ENCODE assay signal across 15 cellular contexts in genomic region chr2:241340621-241341163, GRCh38. TPM values are rescaled to one million over a fixed set of nuclear protein-coding genes. Genes with fewer than 3 reads are reported as not detected.
A peak's percentile ranks its signal among the peaks of the same experiment; 100 is the strongest.
DNase-seq lines count a peak whose midpoint lies in the region; FAIRE-seq and TF ChIP-seq lines count a peak whose summit lies in the region.
"Had no signal": no experiment of that assay in that cellular context is flagged by ENCODE, and none has a peak within 500 bp of the region (broad histone marks: within the 10 kb centered on the region; RNA-seq: fewer than 3 reads in every experiment).

No MANE protein-coding gene starts in this region.

- H3K4me1 ChIP-seq in ACC112 (ENCODE audit: control insufficient read depth, insufficient read depth, low read length, unreplicated experiment): peaks cover 17% of the 10 kb centered on the region
- peaks cover 30% of the 10 kb centered on the region for H3K4me1 ChIP-seq in GM23248 (ENCODE audit: insufficient read depth)
- no peaks in the 10 kb centered on the region for H3K4me1 ChIP-seq in ascending aorta
- peaks cover 33 to 34% of the 10 kb centered on the region in 2 experiments for H3K4me1 ChIP-seq in neutrophil (ENCODE audit: control insufficient read depth in 1 of 2, insufficient read depth in 1 of 2, low read depth in 1 of 2, low read length in 1 of 2)
- H3K4me1 ChIP-seq: BE2C had no signal

- H3K9ac ChIP-seq in GM23248: 0 out of 2 replicates have a peak overlapping the region, but pooled peaks have one; percentile 3

- H3K9me3 ChIP-seq in GM23248 (ENCODE audit: low read depth): no peaks in the 10 kb centered on the region
- no peaks in the 10 kb centered on the region for H3K9me3 ChIP-seq in ascending aorta
- H3K9me3 ChIP-seq in neutrophil: no peaks in the 10 kb centered on the region
- H3K9me3 ChIP-seq: BE2C had no signal

- H3K36me3 ChIP-seq in ACC112 (ENCODE audit: insufficient read depth, low read length) (peaks cover 40% of the 10 kb centered on the region), GM23248 (ENCODE audit: low read depth) (peaks cover 69% of the 10 kb centered on the region), ascending aorta (peaks cover 69 to 71% of the 10 kb centered on the region in 2 donors), neutrophil (peaks cover 59% of the 10 kb centered on the region)

- H3K79me2 ChIP-seq in ACC112 (ENCODE audit: control insufficient read depth, insufficient read depth, low read length, unreplicated experiment) (peaks cover 19% of the 10 kb centered on the region), GM23248 (ENCODE audit: insufficient read depth) (peaks cover 80% of the 10 kb centered on the region)

- WGBS in GM23248 (ENCODE audit: low coverage in 1 of 2, low lambda C conversion rate in 2 of 2, missing lambda C conversion rate in 2 of 2), 2 experiments: 64 to 76% methylated on average over 3 of the region's 3 CpGs

- DNase-seq in GM23248 (no peak), ascending aorta (ENCODE audit: low spot score in 2 of 2) (no peak), DMS 273 treated with DMSO at 0.1 percent for 48 hours (lab: John Stamatoyannopoulos, UW) (no peak), frontal cortex (ENCODE audit: low spot score in 2 of 2) (no peak), amygdala (lab: John Stamatoyannopoulos, UW) (no peak)
- DNase-seq in stimulated activated CD4-positive, alpha-beta T cell treated with anti-CD3 and anti-CD28 coated beads, Interleukin-1b, Interleukin-23, amount 100 ng/mL, for 48 hours: no peak
- DNase-seq: activated CD4-positive, alpha-beta T cell treated with anti-CD3 and anti-CD28 coated beads for 1 hour; BE2C; cortex of kidney; posterior cingulate gyrus; stimulated activated CD4-positive, alpha-beta T cell treated with anti-CD3 and anti-CD28 coated beads, Interleukin-4, amount 100 ng/mL, for 4 hours; stimulated activated naive CD4-positive, alpha-beta T cell treated with Interleukin-2 at 50 U/mL for 16 hours had no signal

- peak overlapping the region; percentile 44 for H3K4me2 ChIP-seq in GM23248 (ENCODE audit: unreplicated experiment)
- H3K4me2 ChIP-seq: GM23338 had no signal

- peaks cover 79% of the 10 kb centered on the region for H3F3A ChIP-seq in GM23248 (ENCODE audit: insufficient read depth)

- intact Hi-C loops in ascending aorta (cut with DNase I): no loop called here

- H3K27ac ChIP-seq in ACC112 (ENCODE audit: low read depth, low read length) (peak overlapping the region; percentile 22; the same call in 1 of the 2 replicates), GM23248 (peak overlapping the region; percentile 22), ascending aorta (peak overlapping the region; percentile 45 to 54), neutrophil (peak overlapping the region; percentile 70)

- H4K20me1 ChIP-seq in GM23248 (ENCODE audit: insufficient read depth): 0 out of 2 replicates have a peak, but pooled peaks cover 3% of the 10 kb centered on the region

- H3K4me3 ChIP-seq in ACC112 (ENCODE audit: low read depth, low read length) (no peak overlapping the region), GM23248 (no peak overlapping the region), ascending aorta (no peak overlapping the region), neutrophil (ENCODE audit: low read depth in 1 of 2, low read length in 1 of 2) (no peak overlapping the region)
- H3K4me3 ChIP-seq: GM23338 had no signal

- no peak for FAIRE-seq in frontal cortex (lab: Jason Lieb, UNC)

- TF ChIP-seq CTCF in ascending aorta (IDR thresholded peaks at IDR 0.05): no peak
- no peak for TF ChIP-seq CTCF in neutrophil (IDR thresholded peaks at IDR 0.05)

- H2AFZ ChIP-seq in ACC112 (ENCODE audit: low read length, unreplicated experiment): no peak overlapping the region
- H2AFZ ChIP-seq in GM23248: no peak overlapping the region
- H2AFZ ChIP-seq: GM23338 had no signal

- no peaks in the 10 kb centered on the region for H3K9me2 ChIP-seq in GM23248 (ENCODE audit: insufficient read depth)

- no peaks in the 10 kb centered on the region for H3K27me3 ChIP-seq in ACC112 (ENCODE audit: insufficient read depth, low read length)
- H3K27me3 ChIP-seq in GM23248 (replicated peaks; ENCODE audit: insufficient read depth): no peaks in the 10 kb centered on the region
- no peaks in the 10 kb centered on the region for H3K27me3 ChIP-seq in ascending aorta
- no peaks in the 10 kb centered on the region for H3K27me3 ChIP-seq in neutrophil
- H3K27me3 ChIP-seq: BE2C had no signal

- in situ Hi-C loops in GM23248 (cut with MboI): no loop called here

RNA-seq across cellular contexts. Expression of gene FARP2, which starts 15.4 kb away (rescaled TPM):
- 39.0 and 45.9 TPM in 2 replicates for total RNA-seq in GM23248 (2014; rRNA removed; shearing (Covaris generic))
- polyA plus RNA-seq in GM23248 (2016; fragmentation: Nextera tagmentation; extraction: Ambion mirVana): 30.9 and 39.7 TPM in 2 replicates
- total RNA-seq in ascending aorta (19.6 TPM), frontal cortex (37.1 TPM)

RNA-seq across cellular contexts. Expression of gene SEPTIN2, which starts 25.0 kb away (rescaled TPM):
- 480 and 499 TPM in 2 replicates for total RNA-seq in GM23248 (2014; rRNA removed; shearing (Covaris generic))
- polyA plus RNA-seq in GM23248 (2016; fragmentation: Nextera tagmentation; extraction: Ambion mirVana): 512 and 518 TPM in 2 replicates
- total RNA-seq in ascending aorta (248 TPM), frontal cortex (207 TPM)

RNA-seq across cellular contexts. Expression of gene HDLBP, which starts 25.2 kb away (rescaled TPM):
- total RNA-seq in GM23248 (2014; rRNA removed; shearing (Covaris generic)): 707 and 711 TPM in 2 replicates
- 602 and 613 TPM in 2 replicates for polyA plus RNA-seq in GM23248 (2016; fragmentation: Nextera tagmentation; extraction: Ambion mirVana)
- total RNA-seq in ascending aorta (308 TPM), frontal cortex (159 TPM)
